In genomic region chr2:171161425-171162289, GRCh38 we compare ENCODE assay signal across 1 cellular context.
A peak's percentile ranks its signal among the peaks of the same experiment; 100 is the strongest.
TF ChIP-seq lines count a peak whose summit lies in the region.

No MANE protein-coding gene starts in this region.

TF ChIP-seq in K562, 482 proteins besides CTCF, POLR2A, EP300 and RAD21 (continued from another document and continues in another):
- TF ChIP-seq MGA (IDR thresholded peaks at IDR 0.05) (peak; percentile 22; the same call in 1 of the 2 replicates), SRSF1 (IDR thresholded peaks at IDR 0.05; ENCODE audit: low read depth, low read length) (no peak), CREB3 (tag; conservative IDR thresholded peaks at IDR 0.05; ENCODE audit: low read depth) (no peak), ZBTB12 (CRISPR knock-in tag; IDR thresholded peaks at IDR 0.05) (no peak), SAP30 (IDR thresholded peaks at IDR 0.05; ENCODE audit: borderline replicate concordance, insufficient read depth, low read depth, low read length, poor library complexity, severe bottlenecking) (no peak), NFATC3 (IDR thresholded peaks at IDR 0.05) (0 out of 2 replicates have a peak, but pooled peaks have one; percentile 40), PCBP1 (IDR thresholded peaks at IDR 0.05; ENCODE audit: low read depth, low read length, poor library complexity, severe bottlenecking) (no peak), NCOA6 (IDR thresholded peaks at IDR 0.05) (no peak), FOXJ3 (CRISPR knock-in tag; IDR thresholded peaks at IDR 0.05) (no peak), RBBP5 (IDR thresholded peaks at IDR 0.05; ENCODE audit: borderline replicate concordance, insufficient read depth, low read length, poor library complexity, severe bottlenecking) (no peak), FOSL1 (tag; conservative IDR thresholded peaks at IDR 0.05) (no peak; the same call in none of the 2 replicates), ZNF830 (CRISPR knock-in tag; IDR thresholded peaks at IDR 0.05) (no peak), RBM17 (IDR thresholded peaks at IDR 0.05; ENCODE audit: borderline replicate concordance, low read depth, low read length) (no peak), TCF7 (IDR thresholded peaks at IDR 0.05; ENCODE audit: borderline replicate concordance) (no peak), ELK3 (CRISPR knock-in tag; IDR thresholded peaks at IDR 0.05) (no peak), E2F8 (IDR thresholded peaks at IDR 0.05; ENCODE audit: low read depth, partially characterized antibody) (peak; percentile 46), IRF2 (CRISPR knock-in tag; IDR thresholded peaks at IDR 0.05) (no peak), RBFOX2 (IDR thresholded peaks at IDR 0.05; ENCODE audit: low read depth, low read length) (no peak), ZFPM2 (CRISPR knock-in tag; IDR thresholded peaks at IDR 0.05) (no peak), NFRKB (IDR thresholded peaks at IDR 0.05; ENCODE audit: low read depth) (no peak; the same call in none of the 2 replicates), BCL6 (CRISPR knock-in tag; IDR thresholded peaks at IDR 0.05) (no peak), HDAC6 (IDR thresholded peaks at IDR 0.05; ENCODE audit: low read depth, low read length) (no peak), PHF20 (IDR thresholded peaks at IDR 0.05; ENCODE audit: partially characterized antibody) (no peak), ZNF311 (CRISPR knock-in tag; IDR thresholded peaks at IDR 0.05) (no peak), TSHZ1 (CRISPR knock-in tag; IDR thresholded peaks at IDR 0.05) (no peak), RBM25 (IDR thresholded peaks at IDR 0.05; ENCODE audit: low read depth, low read length, severe bottlenecking) (no peak), YBX1 (IDR thresholded peaks at IDR 0.05) (no peak), RAD51 (IDR thresholded peaks at IDR 0.05; ENCODE audit: borderline replicate concordance, low read depth) (0 out of 2 replicates have a peak, but pooled peaks have one; percentile 16), TARDBP (IDR thresholded peaks at IDR 0.05) (no peak), DPF2 (IDR thresholded peaks at IDR 0.05) (peak; percentile 35; the same call in 1 of the 2 replicates), ZNF785 (CRISPR knock-in tag; IDR thresholded peaks at IDR 0.05) (no peak), ZNF512 (tag; IDR thresholded peaks at IDR 0.05) (no peak)
